2 cellular contexts compared by ENCODE assay signal in the genomic region with DNA sequence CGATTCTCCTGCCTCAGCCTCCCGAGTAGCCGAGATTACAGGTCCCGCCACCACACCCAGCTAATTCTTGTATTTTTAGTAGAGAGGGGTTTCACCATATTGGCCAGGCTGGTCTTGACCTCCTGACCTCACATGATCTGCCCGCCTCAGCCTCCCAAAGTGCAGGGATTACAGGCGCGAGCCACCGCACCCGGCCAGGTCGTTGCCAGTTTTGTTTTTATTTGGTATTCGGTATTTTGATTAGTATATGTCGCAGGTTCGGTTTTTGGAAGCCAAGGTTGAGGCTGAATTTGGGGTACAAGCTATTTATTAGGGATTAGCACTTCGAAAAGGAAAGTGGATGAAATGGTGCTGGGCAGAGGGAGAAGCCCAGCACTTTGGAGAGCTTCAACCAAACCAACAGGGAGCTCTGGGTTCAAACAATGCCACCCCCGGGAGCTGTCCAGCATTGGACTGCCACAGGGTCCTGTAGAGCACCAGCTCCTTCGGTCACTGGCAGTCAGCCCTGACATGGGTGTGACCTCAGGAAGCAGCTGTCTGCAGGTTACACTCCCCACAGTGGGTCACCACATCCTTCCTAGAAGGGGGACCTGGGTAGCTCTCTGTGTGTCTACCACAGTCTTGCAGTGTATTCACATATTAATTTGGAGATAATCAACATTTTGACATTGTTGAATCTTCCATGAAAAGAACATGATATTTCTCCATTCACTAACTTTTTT.
TF ChIP-seq lines count a peak whose summit lies in the region.

No MANE protein-coding gene starts in this region.

TF ChIP-seq in GM23338, 12 proteins besides CTCF, POLR2A, EP300 and RAD21:
- TF ChIP-seq, protein P1, sequence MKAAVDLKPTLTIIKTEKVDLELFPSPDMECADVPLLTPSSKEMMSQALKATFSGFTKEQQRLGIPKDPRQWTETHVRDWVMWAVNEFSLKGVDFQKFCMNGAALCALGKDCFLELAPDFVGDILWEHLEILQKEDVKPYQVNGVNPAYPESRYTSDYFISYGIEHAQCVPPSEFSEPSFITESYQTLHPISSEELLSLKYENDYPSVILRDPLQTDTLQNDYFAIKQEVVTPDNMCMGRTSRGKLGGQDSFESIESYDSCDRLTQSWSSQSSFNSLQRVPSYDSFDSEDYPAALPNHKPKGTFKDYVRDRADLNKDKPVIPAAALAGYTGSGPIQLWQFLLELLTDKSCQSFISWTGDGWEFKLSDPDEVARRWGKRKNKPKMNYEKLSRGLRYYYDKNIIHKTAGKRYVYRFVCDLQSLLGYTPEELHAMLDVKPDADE (IDR thresholded peaks at IDR 0.05) = no peak
- TF ChIP-seq, protein P2, sequence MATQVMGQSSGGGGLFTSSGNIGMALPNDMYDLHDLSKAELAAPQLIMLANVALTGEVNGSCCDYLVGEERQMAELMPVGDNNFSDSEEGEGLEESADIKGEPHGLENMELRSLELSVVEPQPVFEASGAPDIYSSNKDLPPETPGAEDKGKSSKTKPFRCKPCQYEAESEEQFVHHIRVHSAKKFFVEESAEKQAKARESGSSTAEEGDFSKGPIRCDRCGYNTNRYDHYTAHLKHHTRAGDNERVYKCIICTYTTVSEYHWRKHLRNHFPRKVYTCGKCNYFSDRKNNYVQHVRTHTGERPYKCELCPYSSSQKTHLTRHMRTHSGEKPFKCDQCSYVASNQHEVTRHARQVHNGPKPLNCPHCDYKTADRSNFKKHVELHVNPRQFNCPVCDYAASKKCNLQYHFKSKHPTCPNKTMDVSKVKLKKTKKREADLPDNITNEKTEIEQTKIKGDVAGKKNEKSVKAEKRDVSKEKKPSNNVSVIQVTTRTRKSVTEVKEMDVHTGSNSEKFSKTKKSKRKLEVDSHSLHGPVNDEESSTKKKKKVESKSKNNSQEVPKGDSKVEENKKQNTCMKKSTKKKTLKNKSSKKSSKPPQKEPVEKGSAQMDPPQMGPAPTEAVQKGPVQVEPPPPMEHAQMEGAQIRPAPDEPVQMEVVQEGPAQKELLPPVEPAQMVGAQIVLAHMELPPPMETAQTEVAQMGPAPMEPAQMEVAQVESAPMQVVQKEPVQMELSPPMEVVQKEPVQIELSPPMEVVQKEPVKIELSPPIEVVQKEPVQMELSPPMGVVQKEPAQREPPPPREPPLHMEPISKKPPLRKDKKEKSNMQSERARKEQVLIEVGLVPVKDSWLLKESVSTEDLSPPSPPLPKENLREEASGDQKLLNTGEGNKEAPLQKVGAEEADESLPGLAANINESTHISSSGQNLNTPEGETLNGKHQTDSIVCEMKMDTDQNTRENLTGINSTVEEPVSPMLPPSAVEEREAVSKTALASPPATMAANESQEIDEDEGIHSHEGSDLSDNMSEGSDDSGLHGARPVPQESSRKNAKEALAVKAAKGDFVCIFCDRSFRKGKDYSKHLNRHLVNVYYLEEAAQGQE (IDR thresholded peaks at IDR 0.05; ENCODE audit: unreplicated experiment) = peak; percentile 64

TF ChIP-seq in liver, 16 proteins besides CTCF, POLR2A, EP300 and RAD21:
- TF ChIP-seq, protein P2 (IDR thresholded peaks at IDR 0.05) = peak; percentile 94
- no peak for TF ChIP-seq TAF1 (conservative IDR thresholded peaks at IDR 0.05)
TF ChIP-seq in liver: peak in this region for 1.
